In the genomic region with DNA sequence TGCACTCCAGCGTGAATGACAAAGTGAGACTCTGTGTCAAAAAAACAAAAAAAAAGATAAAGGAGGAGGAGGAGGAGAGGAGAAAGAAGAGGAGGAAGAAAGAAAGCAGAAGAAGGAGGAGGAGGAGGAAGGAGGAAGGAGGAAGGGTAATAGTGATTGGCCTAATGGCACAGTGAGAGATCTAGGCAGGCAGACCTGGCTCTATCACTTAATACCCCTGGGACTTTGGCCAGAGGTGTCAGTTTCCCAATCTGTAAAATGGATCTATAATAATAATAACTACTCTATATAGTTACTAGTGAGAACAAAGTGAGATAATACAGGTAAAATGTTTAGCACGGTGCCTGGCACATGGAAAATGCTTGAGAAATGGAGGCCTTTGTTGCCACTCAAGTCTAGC, we compare ENCODE assay signal across 1 cellular context.
TF ChIP-seq lines count a peak whose summit lies in the region.

No MANE protein-coding gene starts in this region.

TF ChIP-seq in HEK293, 187 proteins besides CTCF, POLR2A, EP300 and RAD21 (continued from another document):
- TF ChIP-seq, protein P1, sequence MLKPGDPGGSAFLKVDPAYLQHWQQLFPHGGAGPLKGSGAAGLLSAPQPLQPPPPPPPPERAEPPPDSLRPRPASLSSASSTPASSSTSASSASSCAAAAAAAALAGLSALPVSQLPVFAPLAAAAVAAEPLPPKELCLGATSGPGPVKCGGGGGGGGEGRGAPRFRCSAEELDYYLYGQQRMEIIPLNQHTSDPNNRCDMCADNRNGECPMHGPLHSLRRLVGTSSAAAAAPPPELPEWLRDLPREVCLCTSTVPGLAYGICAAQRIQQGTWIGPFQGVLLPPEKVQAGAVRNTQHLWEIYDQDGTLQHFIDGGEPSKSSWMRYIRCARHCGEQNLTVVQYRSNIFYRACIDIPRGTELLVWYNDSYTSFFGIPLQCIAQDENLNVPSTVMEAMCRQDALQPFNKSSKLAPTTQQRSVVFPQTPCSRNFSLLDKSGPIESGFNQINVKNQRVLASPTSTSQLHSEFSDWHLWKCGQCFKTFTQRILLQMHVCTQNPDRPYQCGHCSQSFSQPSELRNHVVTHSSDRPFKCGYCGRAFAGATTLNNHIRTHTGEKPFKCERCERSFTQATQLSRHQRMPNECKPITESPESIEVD (tag by site-specific recombination; IDR thresholded peaks at IDR 0.05): no peak
- TF ChIP-seq ZNF596 (tag by site-specific recombination; IDR thresholded peaks at IDR 0.05): no peak
- TF ChIP-seq, protein P2, sequence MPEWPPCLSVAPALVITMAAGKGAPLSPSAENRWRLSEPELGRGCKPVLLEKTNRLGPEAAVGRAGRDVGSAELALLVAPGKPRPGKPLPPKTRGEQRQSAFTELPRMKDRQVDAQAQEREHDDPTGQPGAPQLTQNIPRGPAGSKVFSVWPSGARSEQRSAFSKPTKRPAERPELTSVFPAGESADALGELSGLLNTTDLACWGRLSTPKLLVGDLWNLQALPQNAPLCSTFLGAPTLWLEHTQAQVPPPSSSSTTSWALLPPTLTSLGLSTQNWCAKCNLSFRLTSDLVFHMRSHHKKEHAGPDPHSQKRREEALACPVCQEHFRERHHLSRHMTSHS (tag by site-specific recombination; IDR thresholded peaks at IDR 0.05): no peak
- no peak for TF ChIP-seq ZNF132 (tag by site-specific recombination; IDR thresholded peaks at IDR 0.05; ENCODE audit: borderline replicate concordance)
- no peak for TF ChIP-seq ZBTB8A (tag by site-specific recombination; IDR thresholded peaks at IDR 0.05)
- TF ChIP-seq, protein P3, sequence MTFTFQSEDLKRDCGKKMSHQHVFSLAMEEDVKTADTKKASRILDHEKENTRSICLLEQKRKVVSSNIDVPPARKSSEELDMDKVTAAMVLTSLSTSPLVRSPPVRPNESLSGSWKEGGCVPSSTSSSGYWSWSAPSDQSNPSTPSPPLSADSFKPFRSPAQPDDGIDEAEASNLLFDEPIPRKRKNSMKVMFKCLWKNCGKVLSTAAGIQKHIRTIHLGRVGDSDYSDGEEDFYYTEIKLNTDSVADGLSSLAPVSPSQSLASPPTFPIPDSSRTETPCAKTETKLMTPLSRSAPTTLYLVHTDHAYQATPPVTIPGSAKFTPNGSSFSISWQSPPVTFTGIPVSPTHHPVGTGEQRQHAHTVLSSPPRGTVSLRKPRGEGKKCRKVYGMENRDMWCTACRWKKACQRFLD (tag by site-specific recombination; IDR thresholded peaks at IDR 0.05): no peak
- no peak for TF ChIP-seq ZNF146 (tag by site-specific recombination; IDR thresholded peaks at IDR 0.05)
